ENCODE assay signal across 16 cellular contexts in genomic region chr6:9978480-9978879, GRCh38.
"Had no signal": no experiment of that assay in that cellular context is flagged by ENCODE, and none has a peak within 500 bp of the region (broad histone marks: within the 10 kb centered on the region; RNA-seq: fewer than 3 reads in every experiment).

No MANE protein-coding gene starts in this region.

- H3K9me3 ChIP-seq: heart left ventricle, neutrophil, psoas muscle, sigmoid colon had no signal

- H3K27ac Mint-ChIP-seq: naive thymus-derived CD4-positive, alpha-beta T cell had no signal

- ATAC-seq: heart left ventricle; naive thymus-derived CD4-positive, alpha-beta T cell; psoas muscle had no signal

- H3K36me3 ChIP-seq: heart left ventricle, neutrophil, sigmoid colon had no signal

- H3K4me1 Mint-ChIP-seq: naive thymus-derived CD4-positive, alpha-beta T cell had no signal

- H3K27me3 ChIP-seq: heart left ventricle, neutrophil, sigmoid colon had no signal

- H3K4me3 Mint-ChIP-seq: naive thymus-derived CD4-positive, alpha-beta T cell had no signal

- FAIRE-seq: endometrium, frontal cortex had no signal

- H3K27ac ChIP-seq: dorsolateral prefrontal cortex, heart left ventricle, neutrophil, psoas muscle, sigmoid colon had no signal

- H3K4me1 ChIP-seq: heart left ventricle, psoas muscle, sigmoid colon had no signal

- H3K4me3 ChIP-seq: dorsolateral prefrontal cortex, heart left ventricle, psoas muscle, sigmoid colon, skin epidermis had no signal

- DNase-seq: cortex of kidney; dorsolateral prefrontal cortex; effector CD8-positive, alpha-beta T cell; heart left ventricle; hippocampal formation; kidney glomerular epithelial cell; naive thymus-derived CD4-positive, alpha-beta T cell; psoas muscle; retina; sigmoid colon; stimulated activated naive CD4-positive, alpha-beta T cell treated with Interleukin-2 at 50 U/mL for 16 hours; trophoblast cell had no signal

- H3K36me3 Mint-ChIP-seq: naive thymus-derived CD4-positive, alpha-beta T cell had no signal
